Comparison of ENCODE assay signal across 12 cellular contexts in the genomic region with DNA sequence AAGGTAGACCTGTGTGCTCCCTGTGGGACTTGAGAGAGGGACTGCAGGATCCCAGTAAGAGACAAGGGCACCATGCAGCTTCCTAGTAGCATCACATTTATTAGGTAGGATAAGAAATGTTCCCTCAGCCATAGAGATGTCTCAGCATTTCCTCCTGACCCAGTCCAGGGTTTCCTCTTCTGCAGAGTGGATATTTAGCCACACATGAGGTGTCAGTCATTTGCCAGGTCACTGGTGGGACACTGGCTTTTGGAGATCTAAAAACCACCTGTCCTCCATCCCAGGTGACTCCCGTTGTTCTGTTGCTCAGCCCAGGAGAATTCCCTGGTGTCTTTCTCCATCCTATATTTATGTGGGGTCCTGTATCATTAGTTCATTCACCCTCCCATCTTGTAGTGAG.
A peak's percentile ranks its signal among the peaks of the same experiment; 100 is the strongest.
DNase-seq lines count a peak whose midpoint lies in the region; ATAC-seq and TF ChIP-seq lines count a peak whose summit lies in the region.
"Had no signal": no experiment of that assay in that cellular context is flagged by ENCODE, and none has a peak within 500 bp of the region (broad histone marks: within the 10 kb centered on the region; RNA-seq: fewer than 3 reads in every experiment).

No MANE protein-coding gene starts in this region.

- H3K27ac Mint-ChIP-seq in naive B cell, result peak overlapping the region; percentile 93 to 99 (median 97)

- H3K27ac ChIP-seq in RWPE2 (ENCODE audit: poor library complexity, severe bottlenecking) (peak overlapping the region; percentile 88), coronary artery (peak overlapping the region; percentile 97 to 98), testis (peak overlapping the region; percentile 91 to 98)
- H3K27ac ChIP-seq: SK-N-MC had no signal

- ATAC-seq in RWPE2 (ENCODE audit: low read depth) (no peak), naive B cell (ENCODE audit: low read depth in 2 of 2) (no peak)

- H3K4me1 Mint-ChIP-seq in naive B cell, result peaks cover 77 to 98% (median 89%) of the 10 kb centered on the region in 3 donors

- 50% methylated on average over 1 of the region's 1 CpG for WGBS in testis, 2 donors

- no peak for TF ChIP-seq POLR2A in testis (IDR thresholded peaks at IDR 0.05)

- no peaks in the 10 kb centered on the region for H3K27me3 Mint-ChIP-seq in naive B cell

- peaks cover 32% of the 10 kb centered on the region for H3K4me1 ChIP-seq in RWPE2 (ENCODE audit: insufficient read depth, poor library complexity, severe bottlenecking)
- peaks cover 64% of the 10 kb centered on the region for H3K4me1 ChIP-seq in testis

- H3K36me3 ChIP-seq in RWPE2 (ENCODE audit: low read depth) (no peaks in the 10 kb centered on the region), testis (ENCODE audit: low read depth, missing control alignments) (no peaks in the 10 kb centered on the region)

- no peak for TF ChIP-seq CTCF in RWPE2 (IDR thresholded peaks at IDR 0.05; ENCODE audit: poor library complexity, severe bottlenecking)
- no peak for TF ChIP-seq CTCF in coronary artery (IDR thresholded peaks at IDR 0.05)
- TF ChIP-seq CTCF in testis (IDR thresholded peaks at IDR 0.05), result no peak

- intact Hi-C loops in testis (cut with DNase I; ENCODE audit: low total_unique reads), result no loop called here

- peak overlapping the region in 6 of 8 donors; percentile 2 to 89 (median 71) for H3K4me3 Mint-ChIP-seq in naive B cell
- H3K4me3 Mint-ChIP-seq: nephron had no signal

- no peak overlapping the region for H3K4me3 ChIP-seq in RWPE2 (ENCODE audit: severe bottlenecking)
- H3K4me3 ChIP-seq in coronary artery, result peak overlapping the region; percentile 11
- no peak overlapping the region for H3K4me3 ChIP-seq in testis
- H3K4me3 ChIP-seq: SK-N-MC had no signal

- H3K9me3 ChIP-seq in RWPE2 (ENCODE audit: severe bottlenecking) (no peaks in the 10 kb centered on the region), testis (no peaks in the 10 kb centered on the region)

- H3K9me3 Mint-ChIP-seq in naive B cell, result no peaks in the 10 kb centered on the region
- H3K9me3 Mint-ChIP-seq: nephron had no signal

- DNase-seq in RWPE2 (ENCODE audit: low spot score), result no peak
- no peak for DNase-seq in coronary artery (ENCODE audit: low spot score)
- no peak for DNase-seq in naive B cell
- DNase-seq in testis, result no peak
- no peak for DNase-seq in occipital lobe (lab: John Stamatoyannopoulos, UW)
- no peak for DNase-seq in activated T-cell treated with anti-CD3 and anti-CD28 coated beads, Interleukin-2, amount 50 U/mL, for 1 hour
- no peak for DNase-seq in DMS153 treated with DMSO at 0.1 percent for 48 hours (lab: John Stamatoyannopoulos, UW; ENCODE audit: unreplicated experiment)
- DNase-seq: activated CD4-positive, alpha-beta T cell treated with anti-CD3 and anti-CD28 coated beads for 48 hours; activated naive CD4-positive, alpha-beta T cell; stimulated activated CD4-positive, alpha-beta T cell treated with anti-CD3 and anti-CD28 coated beads, Interleukin-2, amount 100 ng/mL, for 48 hours had no signal

- H3K27me3 ChIP-seq in RWPE2 (ENCODE audit: insufficient read depth, poor library complexity, severe bottlenecking) (no peaks in the 10 kb centered on the region), testis (no peaks in the 10 kb centered on the region)

- no peaks in the 10 kb centered on the region for H3K36me3 Mint-ChIP-seq in naive B cell
